In the genomic region with DNA sequence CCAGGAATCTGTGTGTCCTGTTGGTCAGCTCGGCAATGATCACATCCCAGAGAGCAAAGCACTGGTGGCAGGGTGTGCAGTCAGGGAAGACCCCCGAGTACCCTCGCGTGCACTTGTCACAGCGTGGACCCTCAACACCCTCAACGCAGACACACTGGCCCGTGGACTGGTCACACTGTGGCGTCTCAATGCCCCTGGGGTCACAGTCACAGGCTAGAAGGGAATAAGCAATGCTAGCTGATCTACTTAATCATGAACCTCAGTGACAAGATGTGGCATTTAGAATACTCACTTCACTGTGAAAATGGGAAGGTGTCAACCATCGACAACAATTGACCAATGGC, we compare ENCODE assay signal across 14 cellular contexts. TPM values are rescaled to one million over a fixed set of nuclear protein-coding genes. Genes with fewer than 3 reads are reported as not detected.
DNase-seq lines count a peak whose midpoint lies in the region; ATAC-seq and TF ChIP-seq lines count a peak whose summit lies in the region.
"Had no signal": no experiment of that assay in that cellular context is flagged by ENCODE, and none has a peak within 500 bp of the region (broad histone marks: within the 10 kb centered on the region; RNA-seq: fewer than 3 reads in every experiment).

No MANE protein-coding gene starts in this region.

- H3K27me3 Mint-ChIP-seq in MCF 10A (ENCODE audit: insufficient read depth, unreplicated experiment) = no peaks in the 10 kb centered on the region
- H3K27me3 Mint-ChIP-seq: stimulated activated naive CD8-positive, alpha-beta T cell treated with anti-CD3 and anti-CD28 coated beads, Interleukin-15, Interleukin-2, amounts not matched to agents 100 ng/mL and 50 ng/mL, for 24 hours had no signal

- no peak overlapping the region for H3K4me3 Mint-ChIP-seq in MCF 10A (ENCODE audit: unreplicated experiment)
- H3K4me3 Mint-ChIP-seq: stimulated activated naive CD8-positive, alpha-beta T cell treated with anti-CD3 and anti-CD28 coated beads, Interleukin-15, Interleukin-2, amounts not matched to agents 100 ng/mL and 50 ng/mL, for 24 hours had no signal

- 100% methylated on average over 2 of the region's 9 CpGs for WGBS in mammary epithelial cell (ENCODE audit: low coverage, missing lambda C conversion rate)
- 88% methylated on average over 9 of the region's 9 CpGs for WGBS in prostate gland

- in situ Hi-C loops in mammary epithelial cell (cut with MboI; ENCODE audit: low sequenced_read_pairs in 2 of 2) = no loop called here

- dilution Hi-C loops in mammary epithelial cell (cut with HindIII; ENCODE audit: low sequenced_read_pairs) = no loop called here

- no peaks in the 10 kb centered on the region for H4K20me1 ChIP-seq in mammary epithelial cell (ENCODE audit: insufficient read depth, low read length)
- H4K20me1 ChIP-seq in fibroblast of lung (ENCODE audit: control insufficient read depth, extremely low read depth, insufficient read depth, low read length) = no peaks in the 10 kb centered on the region

- POLR2A ChIA-PET in MCF 10A (lab: Yijun Ruan, JAX) = interaction anchor here (1.0 to 2.5 kb wide), 6 partner anchors 9 to 32 kb away, joined by 3 to 9 read pairs (median 6); no protein-coding TSS in a partner anchor

- H3K9me3 ChIP-seq in mammary epithelial cell (replicated peaks; ENCODE audit: insufficient read depth, low read length) (no peaks in the 10 kb centered on the region), fibroblast of lung (ENCODE audit: control insufficient read depth, insufficient read depth, low read depth, low read length) (no peaks in the 10 kb centered on the region), prostate gland (no peaks in the 10 kb centered on the region), uterus (no peaks in the 10 kb centered on the region)
- H3K9me3 ChIP-seq: Caco-2 had no signal

- BruUV-seq in MCF 10A (replicated peaks; lab: Mats Ljungman, UMichigan) (no TSS peak), mammary epithelial cell (replicated peaks; lab: Mats Ljungman, UMichigan) (no TSS peak)

- H3K4me1 ChIP-seq in mammary epithelial cell (ENCODE audit: insufficient read depth, low read length) (peaks cover 27% of the 10 kb centered on the region), fibroblast of lung (ENCODE audit: control insufficient read depth, extremely low read depth, insufficient read depth, low read length) (peaks cover 28% of the 10 kb centered on the region), prostate gland (replicated peaks) (no peaks in the 10 kb centered on the region), uterus (peaks cover 6 to 10% of the 10 kb centered on the region in 2 donors)
- H3K4me1 ChIP-seq: Caco-2 had no signal

- CTCF ChIA-PET in MCF 10A (lab: Yijun Ruan, JAX) (interaction anchor here (0.8 to 1.4 kb wide), 2 partner anchors 41 to 206 kb away, joined by 3 to 5 read pairs; no protein-coding TSS in a partner anchor), mammary epithelial cell (lab: Charles Lee; ENCODE audit: low non-redundant PET) (interaction anchor here (0.7 kb wide), 1 partner anchor 76 kb away, joined by 5 read pairs; no protein-coding TSS in a partner anchor)

- H3K9me3 Mint-ChIP-seq in MCF 10A (ENCODE audit: unreplicated experiment) = no peaks in the 10 kb centered on the region
- H3K9me3 Mint-ChIP-seq: stimulated activated naive CD8-positive, alpha-beta T cell treated with anti-CD3 and anti-CD28 coated beads, Interleukin-15, Interleukin-2, amounts not matched to agents 100 ng/mL and 50 ng/mL, for 24 hours had no signal

- H3K4me3 ChIP-seq in mammary epithelial cell (replicated peaks in 1 of 3; ENCODE audit: insufficient read depth in 1 of 3, low read depth in 2 of 3, low read length in 3 of 3) (no peak overlapping the region), fibroblast of lung (replicated peaks in 1 of 4; ENCODE audit: control extremely low read depth in 1 of 4, insufficient read depth in 1 of 4, low read depth in 3 of 4, low read length in 4 of 4) (no peak overlapping the region), prostate gland (no peak overlapping the region), uterus (no peak overlapping the region)

- H3K79me2 ChIP-seq in mammary epithelial cell (ENCODE audit: insufficient read depth, low read length) (no peaks in the 10 kb centered on the region), fibroblast of lung (ENCODE audit: control insufficient read depth, insufficient read depth, low read length) (no peaks in the 10 kb centered on the region)

- peaks cover 11% of the 10 kb centered on the region for H3K4me1 Mint-ChIP-seq in MCF 10A (ENCODE audit: insufficient read depth, unreplicated experiment)

- H3K4me2 ChIP-seq in mammary epithelial cell (ENCODE audit: insufficient read depth, low read depth, low read length) (no peak overlapping the region), fibroblast of lung (ENCODE audit: extremely low read depth, insufficient read depth, low read length) (no peak overlapping the region)

- H3K27ac ChIP-seq in mammary epithelial cell (ENCODE audit: insufficient read depth, low read depth, low read length) (no peak overlapping the region), fibroblast of lung (ENCODE audit: insufficient read depth, low read length) (peak overlapping the region; percentile 68), prostate gland (peak overlapping the region; percentile 10 to 30), uterus (peak overlapping the region; percentile 90 to 91)
- H3K27ac ChIP-seq: 22Rv1 had no signal

- TF ChIP-seq CTCF in MCF 10A (IDR thresholded peaks at IDR 0.05; ENCODE audit: unreplicated experiment) (no peak), mammary epithelial cell (conservative IDR thresholded peaks at IDR 0.05 in 1 of 2, IDR thresholded peaks at IDR 0.05 in 1 of 2; ENCODE audit: extremely low read depth in 1 of 2, insufficient read depth in 1 of 2, low read depth in 1 of 2, low read length in 2 of 2) (no peak), fibroblast of lung (conservative IDR thresholded peaks at IDR 0.05 in 1 of 2, IDR thresholded peaks at IDR 0.05 in 1 of 2; ENCODE audit: low read depth in 1 of 2, low read length in 2 of 2) (no peak), prostate gland (IDR thresholded peaks at IDR 0.05) (no peak), uterus (IDR thresholded peaks at IDR 0.05) (no peak)

- H3K27me3 ChIP-seq in mammary epithelial cell (ENCODE audit: insufficient read depth, low read length) (no peaks in the 10 kb centered on the region), fibroblast of lung (ENCODE audit: control insufficient read depth, insufficient read depth, low read length) (no peaks in the 10 kb centered on the region), prostate gland (replicated peaks; ENCODE audit: insufficient read depth) (no peaks in the 10 kb centered on the region), uterus (no peaks in the 10 kb centered on the region)

- intact Hi-C loops in MCF 10A (cut with micrococcal nuclease) = no loop called here
- intact Hi-C loops in mammary epithelial cell (cut with micrococcal nuclease) = loop anchor here (10.0 kb wide), 1 partner anchor 165 kb away; no protein-coding TSS in a partner anchor
- intact Hi-C loops in prostate gland (cut with DNase I) = no loop called here
- intact Hi-C loops in uterus (cut with DNase I; ENCODE audit: low total_unique reads) = no loop called here

- H3K36me3 Mint-ChIP-seq in MCF 10A (ENCODE audit: insufficient read depth, unreplicated experiment) = no peaks in the 10 kb centered on the region

- no peak overlapping the region for H3K9ac ChIP-seq in mammary epithelial cell (ENCODE audit: insufficient read depth, low read length)
- no peak overlapping the region for H3K9ac ChIP-seq in fibroblast of lung (ENCODE audit: insufficient read depth, low read length)

- TF ChIP-seq POLR2A in prostate gland (IDR thresholded peaks at IDR 0.05) (no peak), uterus (IDR thresholded peaks at IDR 0.05) (no peak)

- no peak for ATAC-seq in HG02588 (IDR thresholded peaks at IDR 0.05; ENCODE audit: unreplicated experiment)

- H2AFZ ChIP-seq in mammary epithelial cell (ENCODE audit: low read depth, low read length) (no peak overlapping the region), fibroblast of lung (ENCODE audit: low read length) (no peak overlapping the region)

- H3K36me3 ChIP-seq in mammary epithelial cell (ENCODE audit: insufficient read depth, low read length) = peaks cover 56% of the 10 kb centered on the region
- peaks cover 17% of the 10 kb centered on the region for H3K36me3 ChIP-seq in fibroblast of lung (ENCODE audit: control insufficient read depth, insufficient read depth, low read length)
- no peaks in the 10 kb centered on the region for H3K36me3 ChIP-seq in prostate gland
- H3K36me3 ChIP-seq in uterus = no peaks in the 10 kb centered on the region

- H3K27ac Mint-ChIP-seq in MCF 10A (ENCODE audit: low read depth, unreplicated experiment) = peak overlapping the region; percentile 42
- H3K27ac Mint-ChIP-seq: stimulated activated naive CD8-positive, alpha-beta T cell treated with anti-CD3 and anti-CD28 coated beads, Interleukin-15, Interleukin-2, amounts not matched to agents 100 ng/mL and 50 ng/mL, for 24 hours had no signal

- no peak for DNase-seq in MCF 10A (ENCODE audit: unreplicated experiment)
- no peak for DNase-seq in mammary epithelial cell
- DNase-seq in fibroblast of lung (ENCODE audit: low read depth in 2 of 2) = no peak
- no peak for DNase-seq in prostate gland (ENCODE audit: low spot score)
- DNase-seq in uterus = no peak
- no peak for DNase-seq in NCI-H2196 (lab: John Stamatoyannopoulos, UW; ENCODE audit: unreplicated experiment)
- DNase-seq in HuH-7.5 (ENCODE audit: low spot score) = no peak
- DNase-seq: activated effector memory CD4-positive, alpha-beta T cell treated with anti-CD3 and anti-CD28 coated beads, Interleukin-2, amount 50 U/mL, for 16 hours; Caco-2; mesendoderm; NCI-H1092 treated with DMSO at 0.1 percent for 48 hours had no signal

RNA-seq across cellular contexts. Expression of a gene that starts 49.1 kb away (rescaled TPM):
- total RNA-seq in MCF 10A (2022) (83.0 and 85.7 TPM in 2 replicates), mammary epithelial cell (10 to 100 TPM; 52.7 to 89.8 TPM), fibroblast of lung (44.2 and 48.6 TPM in 2 replicates), prostate gland (10 to 100 TPM; 77.4 to 84.1 TPM), uterus (100 to 1,000 TPM in 1 of 4 donors, 10 to 100 TPM in 3; 50.2 to 127 (median 64.3) TPM)
- polyA plus RNA-seq in mammary epithelial cell (118 TPM), fibroblast of lung (160 and 172 TPM in 2 replicates)
- polyA minus RNA-seq in mammary epithelial cell (60.8 TPM), fibroblast of lung (ENCODE audit: low replicate concordance) (15.9 and 30.8 TPM in 2 replicates)
- polyA plus RNA-seq in fibroblast of lung (2012) = 69.9 and 83.5 TPM in 2 replicates
